Comparison of ENCODE assay signal across 11 cellular contexts in genomic region chr2:231640646-231641111, GRCh38. TPM values are rescaled to one million over a fixed set of nuclear protein-coding genes. Genes with fewer than 3 reads are reported as not detected.
DNase-seq lines count a peak whose midpoint lies in the region; ATAC-seq and TF ChIP-seq lines count a peak whose summit lies in the region.
"Had no signal": no experiment of that assay in that cellular context is flagged by ENCODE, and none has a peak within 500 bp of the region (broad histone marks: within the 10 kb centered on the region; RNA-seq: fewer than 3 reads in every experiment).

No MANE protein-coding gene starts in this region.

- H3K9me3 ChIP-seq in breast epithelium = no peaks in the 10 kb centered on the region
- no peaks in the 10 kb centered on the region for H3K9me3 ChIP-seq in right lobe of liver
- no peaks in the 10 kb centered on the region for H3K9me3 ChIP-seq in tibial nerve

- H3K27me3 ChIP-seq in breast epithelium (no peaks in the 10 kb centered on the region), right lobe of liver (no peaks in the 10 kb centered on the region), tibial nerve (no peaks in the 10 kb centered on the region)

- ATAC-seq in right lobe of liver = peak; percentile 13 to 50 (median 32)
- ATAC-seq in HG02571 (IDR thresholded peaks at IDR 0.05; ENCODE audit: unreplicated experiment) = no peak
- no peak for ATAC-seq in GM21723 (IDR thresholded peaks at IDR 0.05; ENCODE audit: unreplicated experiment)

- intact Hi-C loops in breast epithelium (cut with DNase I; ENCODE audit: low total_unique reads) (no loop called here), right lobe of liver (cut with DNase I) (no loop called here)

- no peak for TF ChIP-seq POLR2A in breast epithelium (IDR thresholded peaks at IDR 0.05)
- TF ChIP-seq POLR2A in right lobe of liver (IDR thresholded peaks at IDR 0.05) = no peak
- TF ChIP-seq POLR2A in tibial nerve (IDR thresholded peaks at IDR 0.05) = no peak

- TF ChIP-seq CTCF in breast epithelium (IDR thresholded peaks at IDR 0.05) = peak in 1 of 3 donors; percentile 21
- no peak for TF ChIP-seq CTCF in right lobe of liver (IDR thresholded peaks at IDR 0.05)
- TF ChIP-seq CTCF in tibial nerve (IDR thresholded peaks at IDR 0.05) = peak in 1 of 5 experiments; percentile 25

- peak in 1 of 2 donors; percentile 42 for TF ChIP-seq EP300 in tibial nerve (IDR thresholded peaks at IDR 0.05)

- H3K4me1 ChIP-seq in breast epithelium (peaks cover 10 to 18% of the 10 kb centered on the region in 2 donors), right lobe of liver (no peaks in the 10 kb centered on the region), tibial nerve (peaks cover 3 to 58% (median 33%) of the 10 kb centered on the region in 4 donors)

- no peak overlapping the region for H3K4me3 ChIP-seq in breast epithelium
- H3K4me3 ChIP-seq in right lobe of liver = no peak overlapping the region
- no peak overlapping the region for H3K4me3 ChIP-seq in tibial nerve

- peak; percentile 57 for DNase-seq in NCI-H2227 (lab: John Stamatoyannopoulos, UW; ENCODE audit: unreplicated experiment)
- DNase-seq in NCI-H2227 treated with DMSO at 0.1 percent for 48 hours (lab: John Stamatoyannopoulos, UW) = no peak
- DNase-seq in breast epithelium (ENCODE audit: low spot score in 2 of 2) = peak; percentile 69 to 75
- no peak for DNase-seq in right lobe of liver
- DNase-seq in tibial nerve (ENCODE audit: low spot score in 2 of 2) = peak in 1 of 2 donors; percentile 48
- no peak for DNase-seq in NCI-H1417 treated with DMSO at 0.1 percent for 48 hours (lab: John Stamatoyannopoulos, UW)
- DNase-seq: activated naive CD8-positive, alpha-beta T cell treated with anti-CD3 and anti-CD28 coated beads, Interleukin-2, amount 10 ng/mL, durations not matched to agents 7 days and 5 days; NCI-H446 had no signal

- H3K27ac ChIP-seq in breast epithelium (peak overlapping the region; percentile 88 to 89), right lobe of liver (peak overlapping the region in 1 of 3 donors; percentile 18), tibial nerve (peak overlapping the region; percentile 48 to 94 (median 78))

- H3K36me3 ChIP-seq in breast epithelium = no peaks in the 10 kb centered on the region
- H3K36me3 ChIP-seq in right lobe of liver = no peaks in the 10 kb centered on the region
- no peaks in the 10 kb centered on the region for H3K36me3 ChIP-seq in tibial nerve

- WGBS in right lobe of liver (ENCODE audit: insufficient coverage, low coverage, low lambda C conversion rate, missing lambda C conversion rate) = 80% methylated on average over 1 of the region's 11 CpGs
- 30 to 41% methylated on average over 9 to 11 of the region's 11 CpGs for WGBS in tibial nerve, 2 donors

RNA-seq across cellular contexts. Expression of gene TEX44, which starts 48.0 kb away (rescaled TPM):
- total RNA-seq in breast epithelium = not detected
- total RNA-seq in right lobe of liver = not detected
- total RNA-seq in tibial nerve = not detected
- total RNA-seq: activated naive CD8-positive, alpha-beta T cell treated with anti-CD3 and anti-CD28 coated beads, Interleukin-2, amount 10 ng/mL, durations not matched to agents 7 days and 5 days; pulmonary artery endothelial cell had no signal

Comparison
In these comparisons a context has a peak if more than half of its experiments do, and no peak if none do; other contexts are left out.
1. DNase-seq: peak in NCI-H2227 (single experiment) and breast epithelium (2 of 2); none in NCI-H2227 treated with DMSO at 0.1 percent for 48 hours (single experiment), right lobe of liver (0 of 3) and NCI-H1417 treated with DMSO at 0.1 percent for 48 hours (single experiment).
2. ATAC-seq: peak in right lobe of liver (4 of 4); none in HG02571 (single experiment) and GM21723 (single experiment).